15 cellular contexts compared by ENCODE assay signal in genomic region chr17:71632328-71632727, GRCh38.
DNase-seq lines count a peak whose midpoint lies in the region; ATAC-seq, FAIRE-seq and TF ChIP-seq lines count a peak whose summit lies in the region.
"Had no signal": no experiment of that assay in that cellular context is flagged by ENCODE, and none has a peak within 500 bp of the region (broad histone marks: within the 10 kb centered on the region; RNA-seq: fewer than 3 reads in every experiment).

No MANE protein-coding gene starts in this region.

- peak; percentile 74 for DNase-seq in NCI-H510A treated with DMSO at 0.1 percent for 48 hours (lab: John Stamatoyannopoulos, UW)
- no peak for DNase-seq in NCI-H510A (lab: John Stamatoyannopoulos, UW)
- DNase-seq in NCI-H748 treated with DMSO at 0.1 percent for 48 hours (lab: John Stamatoyannopoulos, UW) = peak; percentile 74
- DNase-seq in fibroblast of mammary gland (ENCODE audit: low read depth) = peak; percentile 54
- peak; percentile 20 for DNase-seq in urothelium cell line (ENCODE audit: low spot score)
- no peak for DNase-seq in thyroid gland
- DNase-seq: activated CD8-positive, alpha-beta T cell treated with anti-CD3 and anti-CD28 coated beads for 36 hours; GF-D8; lower lobe of right lung; NCI-H2029 treated with DMSO at 0.1 percent for 48 hours; psoas muscle; T-helper 2 cell had no signal

- H3K27ac ChIP-seq in thyroid gland = no peak overlapping the region
- H3K27ac ChIP-seq: 22Rv1, lower lobe of right lung, psoas muscle had no signal

- H3K36me3 ChIP-seq in thyroid gland = no peaks in the 10 kb centered on the region
- H3K36me3 ChIP-seq: lower lobe of right lung had no signal

- no peak for TF ChIP-seq CTCF in fibroblast of mammary gland (conservative IDR thresholded peaks at IDR 0.05; ENCODE audit: control insufficient read depth, insufficient read depth, low read depth, low read length)
- TF ChIP-seq CTCF in thyroid gland (IDR thresholded peaks at IDR 0.05) = no peak

- WGBS in thyroid gland, 2 donors = 60 to 73% methylated on average over 2 of the region's 2 CpGs

- H3K4me3 ChIP-seq in fibroblast of mammary gland (ENCODE audit: control insufficient read depth, low read depth, low read length) (no peak overlapping the region), thyroid gland (replicated peaks in 1 of 3) (no peak overlapping the region)
- H3K4me3 ChIP-seq: lower lobe of right lung, psoas muscle had no signal

- no peaks in the 10 kb centered on the region for H3K27me3 ChIP-seq in thyroid gland

- ATAC-seq in HG02678 (IDR thresholded peaks at IDR 0.05; ENCODE audit: unreplicated experiment) = no peak
- no peak for ATAC-seq in HG03280 (IDR thresholded peaks at IDR 0.05; ENCODE audit: unreplicated experiment)
- ATAC-seq: activated CD8-positive, alpha-beta T cell treated with anti-CD3 and anti-CD28 coated beads for 36 hours; psoas muscle had no signal

- H3K4me1 ChIP-seq in thyroid gland = no peaks in the 10 kb centered on the region
- H3K4me1 ChIP-seq: lower lobe of right lung, psoas muscle had no signal

- intact Hi-C loops in thyroid gland (cut with DNase I) = no loop called here

- FAIRE-seq in urothelium cell line (lab: Jason Lieb, UNC) = peak; percentile 42

- TF ChIP-seq POLR2A in thyroid gland (IDR thresholded peaks at IDR 0.05) = no peak

- no peaks in the 10 kb centered on the region for H3K9me3 ChIP-seq in thyroid gland
- H3K9me3 ChIP-seq: lower lobe of right lung, psoas muscle had no signal

Comparison
In these comparisons a context has a peak if more than half of its experiments do, and no peak if none do; other contexts are left out.
1. DNase-seq: peak in NCI-H510A treated with DMSO at 0.1 percent for 48 hours (single experiment), NCI-H748 treated with DMSO at 0.1 percent for 48 hours (single experiment), fibroblast of mammary gland (single experiment) and urothelium cell line (single experiment); none in NCI-H510A (single experiment) and thyroid gland (0 of 2).